In the genomic region with DNA sequence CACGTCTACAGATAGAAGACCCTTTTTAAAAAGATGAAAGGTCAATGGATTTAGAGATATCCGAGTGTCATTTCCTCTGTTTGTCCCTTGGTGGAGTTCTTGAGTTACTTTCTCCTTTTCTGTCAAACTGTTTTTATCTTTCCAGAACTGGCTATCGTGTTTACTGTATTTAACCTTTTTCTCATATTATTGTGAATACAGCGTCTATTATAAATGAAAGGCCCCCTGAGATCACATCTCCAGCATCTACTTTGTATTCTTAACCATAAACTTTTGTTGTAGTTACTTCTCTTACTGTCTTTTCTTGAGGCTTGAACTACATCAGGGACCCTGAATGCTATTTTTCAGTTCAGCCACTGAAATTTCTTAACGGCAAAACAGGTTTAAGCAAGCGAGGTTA, we compare ENCODE assay signal across 8 cellular contexts. TPM values are rescaled to one million over a fixed set of nuclear protein-coding genes. Genes with fewer than 3 reads are reported as not detected.
A peak's percentile ranks its signal among the peaks of the same experiment; 100 is the strongest.
DNase-seq lines count a peak whose midpoint lies in the region; ATAC-seq and TF ChIP-seq lines count a peak whose summit lies in the region.

No MANE protein-coding gene starts in this region.

- no peaks in the 10 kb centered on the region for H3K9me3 ChIP-seq in mesenchymal stem cell (ENCODE audit: control insufficient read depth, low read length)

- TF ChIP-seq CTCF in NB4 (IDR thresholded peaks at IDR 0.05; ENCODE audit: low read depth, low read length) (peak; percentile 34), brain microvascular endothelial cell (IDR thresholded peaks at IDR 0.05; ENCODE audit: low read depth, low read length, missing control alignments) (peak; percentile 48)

- H3K36me3 ChIP-seq in brain microvascular endothelial cell (replicated peaks) (no peaks in the 10 kb centered on the region), mesenchymal stem cell (ENCODE audit: control insufficient read depth in 1 of 2, insufficient read depth in 2 of 2, low read depth in 1 of 2, low read length in 2 of 2) (no peaks in the 10 kb centered on the region)

- DNase-seq in SKM-1 treated with dmso at 0.1 percent for 144 hours (lab: John Stamatoyannopoulos, UW; ENCODE audit: unreplicated experiment) (peak; percentile 28), SKM-1 (lab: John Stamatoyannopoulos, UW; ENCODE audit: unreplicated experiment) (no peak), NB4 (ENCODE audit: low read depth) (peak; percentile 58), brain microvascular endothelial cell (no peak), mesenchymal stem cell (peak; percentile 67), COLO829 (ENCODE audit: low spot score) (no peak), DMS79 (lab: John Stamatoyannopoulos, UW) (no peak)

- H3K27ac ChIP-seq in brain microvascular endothelial cell (no peak overlapping the region), mesenchymal stem cell (ENCODE audit: low read length, poor library complexity, severe bottlenecking) (no peak overlapping the region)

- H3K4me2 ChIP-seq in mesenchymal stem cell (ENCODE audit: low read length, poor library complexity, severe bottlenecking) = peak overlapping the region; percentile 25

- H2BK15ac ChIP-seq in mesenchymal stem cell (ENCODE audit: low read depth, poor library complexity, severe bottlenecking) = no peak overlapping the region

- no peak overlapping the region for H2AFZ ChIP-seq in mesenchymal stem cell (ENCODE audit: low read depth, low read length)

- in situ Hi-C loops in brain microvascular endothelial cell (cut with HindIII; ENCODE audit: low pct_ligation_motif_present, low sequenced_read_pairs) = no loop called here

- H4K91ac ChIP-seq in mesenchymal stem cell (ENCODE audit: low read length) = no peak overlapping the region

- no peak overlapping the region for H3K14ac ChIP-seq in mesenchymal stem cell (ENCODE audit: low read length in 2 of 2)

- H3K4ac ChIP-seq in mesenchymal stem cell (ENCODE audit: low read depth in 1 of 2, low read length in 2 of 2) = no peak overlapping the region

- no peaks in the 10 kb centered on the region for H3K27me3 ChIP-seq in brain microvascular endothelial cell (replicated peaks)
- peaks cover 0 to 7% of the 10 kb centered on the region in 2 experiments for H3K27me3 ChIP-seq in mesenchymal stem cell (ENCODE audit: control insufficient read depth in 1 of 2, insufficient read depth in 1 of 2, low read length in 2 of 2)

- peak overlapping the region; percentile 82 for H3K9ac ChIP-seq in mesenchymal stem cell (ENCODE audit: low read length)

- WGBS in mesenchymal stem cell = 0% methylated on average over 3 of the region's 6 CpGs

- no peaks in the 10 kb centered on the region for H3K79me1 ChIP-seq in mesenchymal stem cell (replicated peaks; ENCODE audit: low read length, poor library complexity, severe bottlenecking)

- no peak overlapping the region for H2BK120ac ChIP-seq in mesenchymal stem cell (ENCODE audit: low read depth, low read length)

- H2AK5ac ChIP-seq in mesenchymal stem cell (ENCODE audit: low read length, severe bottlenecking) = no peak overlapping the region

- no peak overlapping the region for H3K23ac ChIP-seq in mesenchymal stem cell (ENCODE audit: low read length in 2 of 2)

- no peak overlapping the region for H3K18ac ChIP-seq in mesenchymal stem cell (ENCODE audit: low read depth in 1 of 2, low read length in 2 of 2)

- TF ChIP-seq POLR2A in NB4 (IDR thresholded peaks at IDR 0.05; ENCODE audit: extremely low read depth, insufficient read length) = no peak

- H2BK12ac ChIP-seq in mesenchymal stem cell (ENCODE audit: low read length in 2 of 2) = no peak overlapping the region

- no peak overlapping the region for H2BK5ac ChIP-seq in mesenchymal stem cell (ENCODE audit: low read depth, low read length, poor library complexity, severe bottlenecking)

- H3K4me1 ChIP-seq in mesenchymal stem cell (ENCODE audit: control insufficient read depth, insufficient read depth, low read depth, low read length) = peaks cover 13% of the 10 kb centered on the region

- H3K4me3 ChIP-seq in NB4 (ENCODE audit: low read depth, low read length) = peak overlapping the region; percentile 61
- peak overlapping the region; percentile 73 for H3K4me3 ChIP-seq in brain microvascular endothelial cell (ENCODE audit: low read depth, low read length)
- H3K4me3 ChIP-seq in mesenchymal stem cell (ENCODE audit: insufficient read depth in 1 of 2, low read depth in 1 of 2, low read length in 2 of 2) = peak overlapping the region in 1 of 2 experiments; percentile 73

- ATAC-seq in HG02610 (IDR thresholded peaks at IDR 0.05; ENCODE audit: unreplicated experiment) = no peak

- H4K8ac ChIP-seq in mesenchymal stem cell (ENCODE audit: low read length) = no peak overlapping the region

RNA-seq across cellular contexts. Expression of a gene that starts 4.0 kb away (rescaled TPM):
- polyA plus RNA-seq in mesenchymal stem cell (2013, experiment 1 of 2) = 17.0 TPM
- 17.7 TPM for polyA plus RNA-seq in mesenchymal stem cell (2013, experiment 2 of 2)

Comparison
In these comparisons a context has a peak if more than half of its experiments do, and no peak if none do; other contexts are left out.
1. DNase-seq: peak in SKM-1 treated with dmso at 0.1 percent for 144 hours (single experiment), NB4 (single experiment) and mesenchymal stem cell (single experiment); none in SKM-1 (single experiment), brain microvascular endothelial cell (single experiment), COLO829 (single experiment) and DMS79 (single experiment).